9 cellular contexts compared by ENCODE assay signal in the genomic region with DNA sequence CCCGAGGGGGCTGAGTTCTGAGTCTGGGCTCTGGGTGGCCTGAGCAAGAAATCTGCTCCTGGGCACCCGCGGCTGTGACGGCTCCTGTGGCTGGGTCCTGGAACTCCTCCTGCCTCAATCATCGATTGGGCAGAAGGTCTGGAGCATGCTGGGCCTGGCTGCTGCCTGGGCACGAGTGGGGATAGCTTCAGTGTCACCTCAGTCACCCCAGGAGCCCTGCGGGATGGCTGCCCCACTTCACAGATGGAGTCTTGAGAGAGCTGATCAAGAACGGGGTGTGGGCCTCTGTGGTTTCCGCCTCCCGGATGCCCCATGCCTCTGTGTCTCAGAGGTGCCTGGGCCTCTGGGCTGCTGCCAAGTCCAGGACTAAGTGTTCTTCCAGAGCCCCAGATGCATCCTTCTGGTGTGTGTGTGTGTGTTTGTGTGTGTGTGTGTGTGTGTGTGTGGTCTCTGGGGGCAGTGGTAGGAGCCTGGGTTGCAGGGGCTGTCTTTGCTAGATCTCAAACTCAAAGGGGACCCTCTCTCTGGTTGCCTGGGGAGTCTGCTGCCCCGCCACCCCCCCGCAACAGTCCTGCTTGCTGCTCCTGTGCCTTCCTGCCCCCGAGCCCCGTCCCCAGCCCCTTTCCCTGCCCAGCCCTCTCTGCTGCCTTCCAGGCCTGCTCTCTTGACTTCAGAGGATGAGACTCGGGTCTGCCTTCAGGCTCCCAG.
DNase-seq lines count a peak whose midpoint lies in the region; ATAC-seq and TF ChIP-seq lines count a peak whose summit lies in the region.
"Had no signal": no experiment of that assay in that cellular context is flagged by ENCODE, and none has a peak within 500 bp of the region (broad histone marks: within the 10 kb centered on the region; RNA-seq: fewer than 3 reads in every experiment).

No MANE protein-coding gene starts in this region.

- H3K18ac ChIP-seq in mesenchymal stem cell (ENCODE audit: low read depth in 1 of 2, low read length in 2 of 2): no peak overlapping the region

- H3K27ac ChIP-seq in gastroesophageal sphincter (peak overlapping the region in 2 of 4 donors; percentile 24 to 46), mesenchymal stem cell (ENCODE audit: low read length, poor library complexity, severe bottlenecking) (no peak overlapping the region)
- H3K27ac ChIP-seq: parathyroid adenoma had no signal

- no peak overlapping the region for H3K23ac ChIP-seq in mesenchymal stem cell (ENCODE audit: low read length in 2 of 2)

- WGBS in gastroesophageal sphincter (ENCODE audit: low coverage in 1 of 2), 2 donors: no CpG with 5 or more reads among the region's 15 CpGs
- 62% methylated on average over 15 of the region's 15 CpGs for WGBS in mesenchymal stem cell

- no peak overlapping the region for H3K4me2 ChIP-seq in mesenchymal stem cell (ENCODE audit: low read length, poor library complexity, severe bottlenecking)

- TF ChIP-seq EP300 in gastroesophageal sphincter (IDR thresholded peaks at IDR 0.05): no peak

- H3K36me3 ChIP-seq in gastroesophageal sphincter (no peaks in the 10 kb centered on the region), mesenchymal stem cell (ENCODE audit: control insufficient read depth in 1 of 2, insufficient read depth in 2 of 2, low read depth in 1 of 2, low read length in 2 of 2) (no peaks in the 10 kb centered on the region)

- H4K91ac ChIP-seq in mesenchymal stem cell (ENCODE audit: low read length): no peak overlapping the region

- H2BK15ac ChIP-seq in mesenchymal stem cell (ENCODE audit: low read depth, poor library complexity, severe bottlenecking): no peak overlapping the region

- H2BK12ac ChIP-seq in mesenchymal stem cell (ENCODE audit: low read length in 2 of 2): no peak overlapping the region

- no peaks in the 10 kb centered on the region for H3K4me1 ChIP-seq in gastroesophageal sphincter
- H3K4me1 ChIP-seq in mesenchymal stem cell (ENCODE audit: control insufficient read depth, insufficient read depth, low read depth, low read length): no peaks in the 10 kb centered on the region
- H3K4me1 ChIP-seq: parathyroid adenoma had no signal

- ATAC-seq in GM19397 (IDR thresholded peaks at IDR 0.05; ENCODE audit: unreplicated experiment): peak; percentile 44
- peak; percentile 76 for ATAC-seq in gastroesophageal sphincter
- ATAC-seq in GM18520 (IDR thresholded peaks at IDR 0.05; ENCODE audit: unreplicated experiment): no peak
- ATAC-seq in GM21619 (IDR thresholded peaks at IDR 0.05; ENCODE audit: unreplicated experiment): no peak

- TF ChIP-seq CTCF in gastroesophageal sphincter (IDR thresholded peaks at IDR 0.05): no peak

- H3K9ac ChIP-seq in mesenchymal stem cell (ENCODE audit: low read length): no peak overlapping the region
- H3K9ac ChIP-seq: parathyroid adenoma had no signal

- H2AK5ac ChIP-seq in mesenchymal stem cell (ENCODE audit: low read length, severe bottlenecking): no peak overlapping the region

- DNase-seq in activated CD4-positive, alpha-beta T cell treated with anti-CD3 and anti-CD28 coated beads, Interleukin-2, amount 50 U/mL, for 1 hour: peak; percentile 75
- peak; percentile 51 for DNase-seq in stimulated activated CD8-positive, alpha-beta memory T cell treated with anti-CD3 and anti-CD28 coated beads, Interleukin-12 subunit alpha, Interleukin-12 subunit beta, amount 100 ng/mL, for 1 hour (ENCODE audit: low read depth)
- DNase-seq in mesenchymal stem cell (no peak), D341Med (ENCODE audit: low spot score) (no peak)

- no peak overlapping the region for H3K14ac ChIP-seq in mesenchymal stem cell (ENCODE audit: low read length in 2 of 2)

- H3K27me3 ChIP-seq in gastroesophageal sphincter (peaks cover 47% of the 10 kb centered on the region), mesenchymal stem cell (ENCODE audit: control insufficient read depth in 1 of 2, insufficient read depth in 1 of 2, low read length in 2 of 2) (no peaks in the 10 kb centered on the region)

- H2AFZ ChIP-seq in mesenchymal stem cell (ENCODE audit: low read depth, low read length): no peak overlapping the region
- H2AFZ ChIP-seq: parathyroid adenoma had no signal

- no peak overlapping the region for H4K8ac ChIP-seq in mesenchymal stem cell (ENCODE audit: low read length)

- H3K4me3 ChIP-seq in gastroesophageal sphincter (no peak overlapping the region), mesenchymal stem cell (ENCODE audit: insufficient read depth in 1 of 2, low read depth in 1 of 2, low read length in 2 of 2) (no peak overlapping the region)

- no peak for TF ChIP-seq POLR2A in gastroesophageal sphincter (IDR thresholded peaks at IDR 0.05)

- no peak overlapping the region for H3K4ac ChIP-seq in mesenchymal stem cell (ENCODE audit: low read depth in 1 of 2, low read length in 2 of 2)

- H2BK120ac ChIP-seq in mesenchymal stem cell (ENCODE audit: low read depth, low read length): no peak overlapping the region

- H3K9me3 ChIP-seq in gastroesophageal sphincter: peaks cover 0 to 33% (median 0%) of the 10 kb centered on the region in 3 donors
- H3K9me3 ChIP-seq in mesenchymal stem cell (ENCODE audit: control insufficient read depth, low read length): peaks cover 27% of the 10 kb centered on the region

- no peaks in the 10 kb centered on the region for H3K79me1 ChIP-seq in mesenchymal stem cell (replicated peaks; ENCODE audit: low read length, poor library complexity, severe bottlenecking)

- H2BK5ac ChIP-seq in mesenchymal stem cell (ENCODE audit: low read depth, low read length, poor library complexity, severe bottlenecking): no peak overlapping the region

Comparison
In these comparisons a context has a peak if more than half of its experiments do, and no peak if none do; other contexts are left out.
1. ATAC-seq: peak in GM19397 (single experiment) and gastroesophageal sphincter (single experiment); none in GM18520 (single experiment) and GM21619 (single experiment).
2. DNase-seq: peak in activated CD4-positive, alpha-beta T cell treated with anti-CD3 and anti-CD28 coated beads, Interleukin-2, amount 50 U/mL, for 1 hour (single experiment) and stimulated activated CD8-positive, alpha-beta memory T cell treated with anti-CD3 and anti-CD28 coated beads, Interleukin-12 subunit alpha, Interleukin-12 subunit beta, amount 100 ng/mL, for 1 hour (single experiment); none in mesenchymal stem cell (single experiment) and D341Med (single experiment).